ENCODE assay signal across 15 cellular contexts in the genomic region with DNA sequence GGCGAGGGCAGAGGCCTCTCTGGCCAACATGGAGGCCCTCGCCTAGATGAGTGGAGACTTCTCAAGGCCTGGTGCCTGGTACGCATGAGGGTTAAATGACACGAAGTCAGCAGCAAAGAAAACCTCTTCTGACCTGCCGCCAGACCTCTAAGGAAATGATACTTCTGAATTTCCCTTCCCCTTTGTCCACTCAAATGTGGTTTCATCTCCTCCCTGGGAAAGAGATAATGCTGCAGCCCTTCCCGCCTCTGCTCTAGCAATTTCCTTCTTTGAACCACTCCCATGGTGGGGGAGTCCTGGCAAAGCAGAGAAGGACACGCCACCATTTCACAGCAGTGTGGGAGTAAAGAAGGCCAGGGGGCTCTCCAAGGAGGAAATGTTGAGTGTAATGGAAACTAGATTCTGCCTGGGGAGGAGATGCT.
DNase-seq lines count a peak whose midpoint lies in the region; ATAC-seq, FAIRE-seq and TF ChIP-seq lines count a peak whose summit lies in the region.
"Had no signal": no experiment of that assay in that cellular context is flagged by ENCODE, and none has a peak within 500 bp of the region (broad histone marks: within the 10 kb centered on the region; RNA-seq: fewer than 3 reads in every experiment).

No MANE protein-coding gene starts in this region.

- DNase-seq in cardiac muscle cell (ENCODE audit: low read depth in 1 of 2, low spot score in 1 of 2) = peak in 1 of 2 donors; percentile 88
- no peak for DNase-seq in cardiac septum (ENCODE audit: low spot score)
- no peak for DNase-seq in GM12878 (ENCODE audit: low read depth, low spot score)
- no peak for DNase-seq in lung (ENCODE audit: low spot score)
- no peak for DNase-seq in vagina (ENCODE audit: extremely low spot score in 2 of 2)
- DNase-seq in NCI-H526 treated with DMSO at 0.1 percent for 48 hours (lab: John Stamatoyannopoulos, UW) = no peak
- DNase-seq: activated CD4-positive, alpha-beta T cell treated with anti-CD3 and anti-CD28 coated beads for 36 hours; erythroblast; naive B cell; NCI-H1930 had no signal

- ATAC-seq in GM12878 (peak; percentile 48), lung (ENCODE audit: insufficient read depth, low FRiP score) (peak; percentile 41), HG03045 (IDR thresholded peaks at IDR 0.05; ENCODE audit: unreplicated experiment) (no peak), HG02588 (IDR thresholded peaks at IDR 0.05; ENCODE audit: unreplicated experiment) (no peak)
- ATAC-seq: activated CD4-positive, alpha-beta T cell treated with anti-CD3 and anti-CD28 coated beads for 36 hours; SK-N-SH treated with all-trans-retinoic acid at 6 μM for 48 hours had no signal

- FAIRE-seq in GM12878 (lab: Jason Lieb, UNC) = peak; percentile 52
- FAIRE-seq: bronchial epithelial cell, urothelium cell line had no signal

- no peak overlapping the region for H3K4me3 ChIP-seq in cardiac muscle cell
- no peak overlapping the region for H3K4me3 ChIP-seq in GM12878
- no peak overlapping the region for H3K4me3 ChIP-seq in lung
- H3K4me3 ChIP-seq in vagina = no peak overlapping the region

- RAD21 ChIA-PET in GM12878 (lab: Charles Lee; ENCODE audit: unreplicated experiment) = interaction anchor here (0.8 to 5.3 kb wide), 2 partner anchors 11 to 63 kb away, joined by 7 to 50 read pairs; no protein-coding TSS in a partner anchor

- POLR2A ChIA-PET in GM12878 (lab: Charles Lee) = interaction anchor here (0.6 to 1.1 kb wide), 4 partner anchors 11 to 63 kb away, joined by 3 to 10 read pairs (median 6); no protein-coding TSS in a partner anchor

- no peaks in the 10 kb centered on the region for H3K79me2 ChIP-seq in GM12878 (ENCODE audit: control insufficient read depth, insufficient read depth, low read length)

- H3K36me3 ChIP-seq in cardiac muscle cell (no peaks in the 10 kb centered on the region), GM12878 (ENCODE audit: control insufficient read depth in 2 of 2, insufficient read depth in 2 of 2, low read length in 1 of 2) (no peaks in the 10 kb centered on the region; a peak in 1 of 4 replicates), lung (ENCODE audit: control insufficient read depth in 2 of 2, insufficient read depth in 2 of 2, low read length in 2 of 2) (peaks cover 0 to 3% of the 10 kb centered on the region in 2 donors), vagina (no peaks in the 10 kb centered on the region)

- CTCF ChIA-PET in GM12878 (lab: Yijun Ruan, JAX) = interaction anchor here (0.9 to 1.3 kb wide), 5 partner anchors 9 to 84 kb away, joined by 3 to 10 read pairs (median 3); no protein-coding TSS in a partner anchor

- BruUV-seq in GM12878 (replicated peaks; lab: Mats Ljungman, UMichigan) = no TSS peak

- TF ChIP-seq RAD21 in GM12878 (IDR thresholded peaks at IDR 0.05; ENCODE audit: insufficient read depth, low read depth, low read length) = no peak

- TF ChIP-seq CTCF in cardiac muscle cell (IDR thresholded peaks at IDR 0.05; ENCODE audit: low read depth, low read length) (no peak), GM12878 (IDR thresholded peaks at IDR 0.05 in 2 of 3, conservative IDR thresholded peaks at IDR 0.05 in 1 of 3; ENCODE audit: control insufficient read depth in 2 of 3, extremely low read depth in 1 of 3, insufficient read depth in 1 of 3, low read depth in 3 of 3, low read length in 3 of 3) (no peak), lung (IDR thresholded peaks at IDR 0.05; ENCODE audit: control extremely low read depth, extremely low read depth) (no peak), vagina (IDR thresholded peaks at IDR 0.05) (no peak)

- H3K27ac ChIP-seq in cardiac muscle cell = peak overlapping the region; percentile 57
- H3K27ac ChIP-seq in GM12878 (ENCODE audit: control insufficient read depth, insufficient read depth) = peak overlapping the region; percentile 28
- peak overlapping the region in 1 of 2 donors; percentile 20 for H3K27ac ChIP-seq in lung (ENCODE audit: low read depth in 1 of 2, low read length in 1 of 2)
- H3K27ac ChIP-seq in vagina = peak overlapping the region; percentile 10

- H3K9me3 ChIP-seq in cardiac muscle cell (ENCODE audit: low read depth) (no peaks in the 10 kb centered on the region), GM12878 (replicated peaks; ENCODE audit: control insufficient read depth, insufficient read depth, low read length) (no peaks in the 10 kb centered on the region), lung (ENCODE audit: control insufficient read depth in 2 of 2, insufficient read depth in 1 of 2, low read length in 1 of 2) (no peaks in the 10 kb centered on the region), vagina (no peaks in the 10 kb centered on the region)

- WGBS in GM12878 (ENCODE audit: insufficient coverage, insufficient replicate concordance, low lambda C conversion rate, missing lambda C conversion rate) = 79% methylated on average over 7 of the region's 7 CpGs
- 58 to 59% methylated on average over 7 of the region's 7 CpGs for WGBS in lung, 2 donors

- in situ Hi-C loops in GM12878 (cut with MboI) = no loop called here

- H3K4me1 ChIP-seq in cardiac muscle cell (ENCODE audit: low read depth) (peaks cover 12% of the 10 kb centered on the region), GM12878 (ENCODE audit: control insufficient read depth, insufficient read depth, low read length) (peaks cover 34% of the 10 kb centered on the region), lung (ENCODE audit: control insufficient read depth in 2 of 2, insufficient read depth in 2 of 2, low read length in 2 of 2) (peaks cover 4 to 8% of the 10 kb centered on the region in 2 donors), vagina (peaks cover 34% of the 10 kb centered on the region)

- H3K4me2 ChIP-seq in GM12878 (ENCODE audit: control insufficient read depth, insufficient read depth) = no peak overlapping the region

- intact Hi-C loops in cardiac septum (cut with DNase I) = no loop called here
- intact Hi-C loops in GM12878 (cut with micrococcal nuclease; ENCODE audit: unreplicated experiment) = loop anchor here (5.0 kb wide), 2 partner anchors 45 to 85 kb away; no protein-coding TSS in a partner anchor
- intact Hi-C loops in vagina (cut with DNase I) = no loop called here

- TF ChIP-seq POLR2A in GM12878 (IDR thresholded peaks at IDR 0.05; ENCODE audit: low read depth, low read length) = no peak
- TF ChIP-seq POLR2A in vagina (IDR thresholded peaks at IDR 0.05) = no peak

- SMC1A ChIA-PET in GM12878 (lab: Charles Lee; ENCODE audit: uncharacterized antibody, unreplicated experiment) = interaction anchor here (0.9 to 5.6 kb wide), 5 partner anchors 12 to 67 kb away, joined by 3 to 91 read pairs (median 4); no protein-coding TSS in a partner anchor

- no peaks in the 10 kb centered on the region for H4K20me1 ChIP-seq in GM12878 (ENCODE audit: control insufficient read depth, insufficient read depth)

- no peak overlapping the region for H2AFZ ChIP-seq in GM12878 (ENCODE audit: control insufficient read depth, low read depth, low read length)

- no peaks in the 10 kb centered on the region for H3K27me3 ChIP-seq in cardiac muscle cell
- no peaks in the 10 kb centered on the region for H3K27me3 ChIP-seq in GM12878 (replicated peaks in 1 of 2; ENCODE audit: control insufficient read depth in 2 of 2, insufficient read depth in 2 of 2, low read length in 1 of 2)
- H3K27me3 ChIP-seq in lung (ENCODE audit: control insufficient read depth, insufficient read depth) = no peaks in the 10 kb centered on the region
- H3K27me3 ChIP-seq in vagina = no peaks in the 10 kb centered on the region

- no peak for TF ChIP-seq EP300 in GM12878 (IDR thresholded peaks at IDR 0.05; ENCODE audit: borderline replicate concordance in 1 of 2, control insufficient read depth in 1 of 2, low read depth in 2 of 2, low read length in 2 of 2)

- H3K9ac ChIP-seq in GM12878 (ENCODE audit: control insufficient read depth, insufficient read depth, low read length) = no peak overlapping the region

TF ChIP-seq in GM12878, 131 proteins besides CTCF, POLR2A, EP300 and RAD21 (continues in another document):
- TF ChIP-seq SMC3 (IDR thresholded peaks at IDR 0.05; ENCODE audit: borderline replicate concordance, low read length) (no peak), IKZF2 (IDR thresholded peaks at IDR 0.05) (peak; percentile 79 to 83; a peak in 3 of 4 replicates), SUZ12 (IDR thresholded peaks at IDR 0.05; ENCODE audit: unreplicated experiment) (no peak), PML (IDR thresholded peaks at IDR 0.05; ENCODE audit: low read length) (no peak), POLR2AphosphoS5 (IDR thresholded peaks at IDR 0.05; ENCODE audit: low read length) (no peak), BCLAF1 (IDR thresholded peaks at IDR 0.05) (no peak)

Comparison
In these comparisons a context has a peak if more than half of its experiments do, and no peak if none do; other contexts are left out.
1. ATAC-seq: peak in GM12878 (single experiment) and lung (single experiment); none in HG03045 (single experiment) and HG02588 (single experiment).